1 cellular context compared by ENCODE assay signal in the genomic region with DNA sequence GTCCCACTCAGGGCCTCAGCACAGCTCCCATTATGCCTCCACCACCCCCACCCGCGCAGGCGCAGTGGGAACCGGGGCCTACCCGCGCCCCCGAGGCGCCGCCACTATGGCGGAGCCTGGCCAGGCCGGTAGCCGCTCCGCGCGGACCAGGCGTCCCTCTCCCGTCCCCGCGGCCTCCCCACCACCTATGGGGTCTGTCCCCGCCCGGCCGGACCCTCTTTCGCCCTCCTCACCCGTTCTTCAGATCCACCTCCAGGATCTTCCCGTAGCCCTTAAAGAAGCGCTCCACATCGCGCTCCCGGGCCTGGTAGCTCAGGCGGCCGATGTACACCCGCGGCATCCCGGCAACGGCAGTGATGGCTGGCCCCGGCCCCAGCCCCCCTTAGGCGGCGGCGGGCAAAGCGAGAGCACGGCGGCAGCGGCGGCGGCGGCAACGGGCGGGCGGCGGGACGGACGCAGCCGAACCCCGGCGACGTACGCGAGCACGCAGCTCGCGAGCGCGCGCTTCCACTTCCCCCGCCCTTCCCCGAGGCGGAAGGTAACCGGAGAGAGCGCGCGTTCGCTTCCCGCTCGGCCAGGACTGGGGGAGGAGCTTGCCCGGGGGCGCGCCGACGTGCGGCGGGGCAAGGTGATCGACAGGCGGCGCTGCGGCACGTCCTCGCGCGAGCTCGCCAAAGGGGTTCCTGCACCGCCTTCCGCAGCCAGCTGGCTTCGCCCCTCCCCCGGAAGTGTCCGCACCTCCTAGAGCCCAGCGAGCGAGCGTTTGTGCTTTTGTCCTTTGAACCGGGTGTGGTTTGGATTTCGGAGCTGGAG.
TF ChIP-seq lines count a peak whose summit lies in the region.

A gene (minus strand): TSS at position 488 of the 813 bp plus-strand sequence. CDS start 148 bp downstream, at position 340.

TF ChIP-seq in K562, 482 proteins besides CTCF, POLR2A, EP300 and RAD21 (continued from another document and continues in another):
- TF ChIP-seq, protein P1, sequence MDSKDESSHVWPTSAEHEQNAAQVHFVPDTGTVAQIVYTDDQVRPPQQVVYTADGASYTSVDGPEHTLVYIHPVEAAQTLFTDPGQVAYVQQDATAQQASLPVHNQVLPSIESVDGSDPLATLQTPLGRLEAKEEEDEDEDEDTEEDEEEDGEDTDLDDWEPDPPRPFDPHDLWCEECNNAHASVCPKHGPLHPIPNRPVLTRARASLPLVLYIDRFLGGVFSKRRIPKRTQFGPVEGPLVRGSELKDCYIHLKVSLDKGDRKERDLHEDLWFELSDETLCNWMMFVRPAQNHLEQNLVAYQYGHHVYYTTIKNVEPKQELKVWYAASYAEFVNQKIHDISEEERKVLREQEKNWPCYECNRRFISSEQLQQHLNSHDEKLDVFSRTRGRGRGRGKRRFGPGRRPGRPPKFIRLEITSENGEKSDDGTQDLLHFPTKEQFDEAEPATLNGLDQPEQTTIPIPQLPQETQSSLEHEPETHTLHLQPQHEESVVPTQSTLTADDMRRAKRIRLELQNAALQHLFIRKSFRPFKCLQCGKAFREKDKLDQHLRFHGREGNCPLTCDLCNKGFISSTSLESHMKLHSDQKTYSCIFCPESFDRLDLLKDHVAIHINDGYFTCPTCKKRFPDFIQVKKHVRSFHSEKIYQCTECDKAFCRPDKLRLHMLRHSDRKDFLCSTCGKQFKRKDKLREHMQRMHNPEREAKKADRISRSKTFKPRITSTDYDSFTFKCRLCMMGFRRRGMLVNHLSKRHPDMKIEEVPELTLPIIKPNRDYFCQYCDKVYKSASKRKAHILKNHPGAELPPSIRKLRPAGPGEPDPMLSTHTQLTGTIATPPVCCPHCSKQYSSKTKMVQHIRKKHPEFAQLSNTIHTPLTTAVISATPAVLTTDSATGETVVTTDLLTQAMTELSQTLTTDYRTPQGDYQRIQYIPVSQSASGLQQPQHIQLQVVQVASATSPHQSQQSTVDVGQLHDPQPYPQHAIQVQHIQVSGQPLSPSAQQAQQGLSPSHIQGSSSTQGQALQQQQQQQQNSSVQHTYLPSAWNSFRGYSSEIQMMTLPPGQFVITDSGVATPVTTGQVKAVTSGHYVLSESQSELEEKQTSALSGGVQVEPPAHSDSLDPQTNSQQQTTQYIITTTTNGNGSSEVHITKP (IDR thresholded peaks at IDR 0.05; ENCODE audit: partially characterized antibody) = peak; percentile 43
- TF ChIP-seq NR2C1 (IDR thresholded peaks at IDR 0.05) (peak; percentile 98), NR2C1 (tag; IDR thresholded peaks at IDR 0.05) (peak; percentile 99), SMAD2 (IDR thresholded peaks at IDR 0.05; ENCODE audit: low read depth, low read length) (no peak), DDX20 (tag; IDR thresholded peaks at IDR 0.05; ENCODE audit: low read depth) (no peak), MXI1 (IDR thresholded peaks at IDR 0.05; ENCODE audit: low read depth, low read length) (no peak), LEF1 (IDR thresholded peaks at IDR 0.05) (no peak), CBX1 (IDR thresholded peaks at IDR 0.05; ENCODE audit: low read depth) (peak; percentile 93; the same call in 1 of the 2 replicates), WHSC1 (IDR thresholded peaks at IDR 0.05; ENCODE audit: low read length) (no peak), NR4A1 (CRISPR knock-in tag; IDR thresholded peaks at IDR 0.05) (no peak; the same call in 1 of the 2 replicates), NR4A1 (tag; IDR thresholded peaks at IDR 0.05) (peak; percentile 45; the same call in 1 of the 2 replicates), ZNF232 (CRISPR knock-in tag; IDR thresholded peaks at IDR 0.05) (peak; percentile 82; the same call in 1 of the 2 replicates), FOXP1 (CRISPR knock-in tag; IDR thresholded peaks at IDR 0.05) (peak; percentile 93; the same call in 1 of the 2 replicates), HLTF (IDR thresholded peaks at IDR 0.05) (no peak), L3MBTL2 (IDR thresholded peaks at IDR 0.05) (peak; percentile 91), NCOA2 (IDR thresholded peaks at IDR 0.05; ENCODE audit: partially characterized antibody in 2 of 2) (no peak), RBBP5 (IDR thresholded peaks at IDR 0.05; ENCODE audit: borderline replicate concordance, insufficient read depth, low read length, poor library complexity, severe bottlenecking) (peak; percentile 76), TCF7 (IDR thresholded peaks at IDR 0.05; ENCODE audit: borderline replicate concordance) (0 out of 2 replicates have a peak, but pooled peaks have one; percentile 46), EP400 (IDR thresholded peaks at IDR 0.05) (peak; percentile 80; the same call in 1 of the 2 replicates), RBM25 (IDR thresholded peaks at IDR 0.05; ENCODE audit: low read depth, low read length, severe bottlenecking) (peak; percentile 67), SMAD1 (IDR thresholded peaks at IDR 0.05; ENCODE audit: low read depth, low read length, partially characterized antibody) (no peak), ZNF695 (CRISPR knock-in tag; IDR thresholded peaks at IDR 0.05) (no peak), ATF1 (CRISPR knock-in tag; IDR thresholded peaks at IDR 0.05) (no peak; the same call in 1 of the 2 replicates), ATF1 (tag; IDR thresholded peaks at IDR 0.05) (peak; percentile 93), RBM17 (IDR thresholded peaks at IDR 0.05; ENCODE audit: borderline replicate concordance, low read depth, low read length) (no peak), YBX1 (IDR thresholded peaks at IDR 0.05) (no peak), TOE1 (IDR thresholded peaks at IDR 0.05; ENCODE audit: borderline replicate concordance) (peak; percentile 19; the same call in 1 of the 2 replicates), TOE1 (CRISPR knock-in tag; IDR thresholded peaks at IDR 0.05; ENCODE audit: borderline replicate concordance, low read depth) (peak; percentile 57; the same call in 1 of the 2 replicates), CBFA2T2 (conservative IDR thresholded peaks at IDR 0.05) (no peak), BACH1 (tag; IDR thresholded peaks at IDR 0.05) (no peak), MED1 (CRISPR knock-in tag; IDR thresholded peaks at IDR 0.05; ENCODE audit: borderline replicate concordance) (no peak)
- TF ChIP-seq, protein P2, sequence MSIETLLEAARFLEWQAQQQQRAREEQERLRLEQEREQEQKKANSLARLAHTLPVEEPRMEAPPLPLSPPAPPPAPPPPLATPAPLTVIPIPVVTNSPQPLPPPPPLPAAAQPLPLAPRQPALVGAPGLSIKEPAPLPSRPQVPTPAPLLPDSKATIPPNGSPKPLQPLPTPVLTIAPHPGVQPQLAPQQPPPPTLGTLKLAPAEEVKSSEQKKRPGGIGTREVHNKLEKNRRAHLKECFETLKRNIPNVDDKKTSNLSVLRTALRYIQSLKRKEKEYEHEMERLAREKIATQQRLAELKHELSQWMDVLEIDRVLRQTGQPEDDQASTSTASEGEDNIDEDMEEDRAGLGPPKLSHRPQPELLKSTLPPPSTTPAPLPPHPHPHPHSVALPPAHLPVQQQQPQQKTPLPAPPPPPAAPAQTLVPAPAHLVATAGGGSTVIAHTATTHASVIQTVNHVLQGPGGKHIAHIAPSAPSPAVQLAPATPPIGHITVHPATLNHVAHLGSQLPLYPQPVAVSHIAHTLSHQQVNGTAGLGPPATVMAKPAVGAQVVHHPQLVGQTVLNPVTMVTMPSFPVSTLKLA (conservative IDR thresholded peaks at IDR 0.05) = peak; percentile 82 to 92
- TF ChIP-seq, protein P3, sequence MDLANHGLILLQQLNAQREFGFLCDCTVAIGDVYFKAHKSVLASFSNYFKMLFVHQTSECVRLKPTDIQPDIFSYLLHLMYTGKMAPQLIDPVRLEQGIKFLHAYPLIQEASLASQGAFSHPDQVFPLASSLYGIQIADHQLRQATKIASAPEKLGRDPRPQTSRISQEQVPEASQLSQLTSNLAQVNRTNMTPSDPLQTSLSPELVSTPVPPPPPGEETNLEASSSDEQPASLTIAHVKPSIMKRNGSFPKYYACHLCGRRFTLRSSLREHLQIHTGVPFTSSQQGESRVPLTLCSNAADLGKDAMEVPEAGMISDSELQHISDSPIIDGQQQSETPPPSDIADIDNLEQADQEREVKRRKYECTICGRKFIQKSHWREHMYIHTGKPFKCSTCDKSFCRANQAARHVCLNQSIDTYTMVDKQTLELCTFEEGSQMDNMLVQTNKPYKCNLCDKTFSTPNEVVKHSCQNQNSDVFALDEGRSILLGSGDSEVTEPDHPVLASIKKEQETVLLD (IDR thresholded peaks at IDR 0.05) = peak; percentile 90
- TF ChIP-seq, protein P4, sequence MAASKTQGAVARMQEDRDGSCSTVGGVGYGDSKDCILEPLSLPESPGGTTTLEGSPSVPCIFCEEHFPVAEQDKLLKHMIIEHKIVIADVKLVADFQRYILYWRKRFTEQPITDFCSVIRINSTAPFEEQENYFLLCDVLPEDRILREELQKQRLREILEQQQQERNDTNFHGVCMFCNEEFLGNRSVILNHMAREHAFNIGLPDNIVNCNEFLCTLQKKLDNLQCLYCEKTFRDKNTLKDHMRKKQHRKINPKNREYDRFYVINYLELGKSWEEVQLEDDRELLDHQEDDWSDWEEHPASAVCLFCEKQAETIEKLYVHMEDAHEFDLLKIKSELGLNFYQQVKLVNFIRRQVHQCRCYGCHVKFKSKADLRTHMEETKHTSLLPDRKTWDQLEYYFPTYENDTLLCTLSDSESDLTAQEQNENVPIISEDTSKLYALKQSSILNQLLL (CRISPR knock-in tag; IDR thresholded peaks at IDR 0.05; ENCODE audit: borderline replicate concordance) = no peak
- TF ChIP-seq, protein P5, sequence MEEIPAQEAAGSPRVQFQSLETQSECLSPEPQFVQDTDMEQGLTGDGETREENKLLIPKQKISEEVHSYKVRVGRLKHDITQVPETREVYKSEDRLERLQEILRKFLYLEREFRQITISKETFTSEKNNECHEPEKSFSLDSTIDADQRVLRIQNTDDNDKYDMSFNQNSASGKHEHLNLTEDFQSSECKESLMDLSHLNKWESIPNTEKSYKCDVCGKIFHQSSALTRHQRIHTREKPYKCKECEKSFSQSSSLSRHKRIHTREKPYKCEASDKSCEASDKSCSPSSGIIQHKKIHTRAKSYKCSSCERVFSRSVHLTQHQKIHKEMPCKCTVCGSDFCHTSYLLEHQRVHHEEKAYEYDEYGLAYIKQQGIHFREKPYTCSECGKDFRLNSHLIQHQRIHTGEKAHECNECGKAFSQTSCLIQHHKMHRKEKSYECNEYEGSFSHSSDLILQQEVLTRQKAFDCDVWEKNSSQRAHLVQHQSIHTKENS (CRISPR knock-in tag; IDR thresholded peaks at IDR 0.05) = no peak
- TF ChIP-seq, protein P6, sequence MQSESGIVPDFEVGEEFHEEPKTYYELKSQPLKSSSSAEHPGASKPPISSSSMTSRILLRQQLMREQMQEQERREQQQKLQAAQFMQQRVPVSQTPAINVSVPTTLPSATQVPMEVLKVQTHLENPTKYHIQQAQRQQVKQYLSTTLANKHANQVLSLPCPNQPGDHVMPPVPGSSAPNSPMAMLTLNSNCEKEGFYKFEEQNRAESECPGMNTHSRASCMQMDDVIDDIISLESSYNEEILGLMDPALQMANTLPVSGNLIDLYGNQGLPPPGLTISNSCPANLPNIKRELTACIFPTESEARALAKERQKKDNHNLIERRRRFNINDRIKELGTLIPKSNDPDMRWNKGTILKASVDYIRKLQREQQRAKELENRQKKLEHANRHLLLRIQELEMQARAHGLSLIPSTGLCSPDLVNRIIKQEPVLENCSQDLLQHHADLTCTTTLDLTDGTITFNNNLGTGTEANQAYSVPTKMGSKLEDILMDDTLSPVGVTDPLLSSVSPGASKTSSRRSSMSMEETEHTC (IDR thresholded peaks at IDR 0.05) = no peak
- TF ChIP-seq, protein P7, sequence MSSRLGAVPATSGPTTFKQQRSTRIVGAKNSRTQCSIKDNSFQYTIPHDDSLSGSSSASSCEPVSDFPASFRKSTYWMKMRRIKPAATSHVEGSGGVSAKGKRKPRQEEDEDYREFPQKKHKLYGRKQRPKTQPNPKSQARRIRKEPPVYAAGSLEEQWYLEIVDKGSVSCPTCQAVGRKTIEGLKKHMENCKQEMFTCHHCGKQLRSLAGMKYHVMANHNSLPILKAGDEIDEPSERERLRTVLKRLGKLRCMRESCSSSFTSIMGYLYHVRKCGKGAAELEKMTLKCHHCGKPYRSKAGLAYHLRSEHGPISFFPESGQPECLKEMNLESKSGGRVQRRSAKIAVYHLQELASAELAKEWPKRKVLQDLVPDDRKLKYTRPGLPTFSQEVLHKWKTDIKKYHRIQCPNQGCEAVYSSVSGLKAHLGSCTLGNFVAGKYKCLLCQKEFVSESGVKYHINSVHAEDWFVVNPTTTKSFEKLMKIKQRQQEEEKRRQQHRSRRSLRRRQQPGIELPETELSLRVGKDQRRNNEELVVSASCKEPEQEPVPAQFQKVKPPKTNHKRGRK (tag; IDR thresholded peaks at IDR 0.05) = no peak
- TF ChIP-seq, protein P8, sequence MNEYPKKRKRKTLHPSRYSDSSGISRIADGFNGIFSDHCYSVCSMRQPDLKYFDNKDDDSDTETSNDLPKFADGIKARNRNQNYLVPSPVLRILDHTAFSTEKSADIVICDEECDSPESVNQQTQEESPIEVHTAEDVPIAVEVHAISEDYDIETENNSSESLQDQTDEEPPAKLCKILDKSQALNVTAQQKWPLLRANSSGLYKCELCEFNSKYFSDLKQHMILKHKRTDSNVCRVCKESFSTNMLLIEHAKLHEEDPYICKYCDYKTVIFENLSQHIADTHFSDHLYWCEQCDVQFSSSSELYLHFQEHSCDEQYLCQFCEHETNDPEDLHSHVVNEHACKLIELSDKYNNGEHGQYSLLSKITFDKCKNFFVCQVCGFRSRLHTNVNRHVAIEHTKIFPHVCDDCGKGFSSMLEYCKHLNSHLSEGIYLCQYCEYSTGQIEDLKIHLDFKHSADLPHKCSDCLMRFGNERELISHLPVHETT (CRISPR knock-in tag; conservative IDR thresholded peaks at IDR 0.05 in 1 of 2, IDR thresholded peaks at IDR 0.05 in 1 of 2) = peak in 1 of 2 experiments; percentile 99; a peak in 2 of 4 replicates
- TF ChIP-seq, protein P9, sequence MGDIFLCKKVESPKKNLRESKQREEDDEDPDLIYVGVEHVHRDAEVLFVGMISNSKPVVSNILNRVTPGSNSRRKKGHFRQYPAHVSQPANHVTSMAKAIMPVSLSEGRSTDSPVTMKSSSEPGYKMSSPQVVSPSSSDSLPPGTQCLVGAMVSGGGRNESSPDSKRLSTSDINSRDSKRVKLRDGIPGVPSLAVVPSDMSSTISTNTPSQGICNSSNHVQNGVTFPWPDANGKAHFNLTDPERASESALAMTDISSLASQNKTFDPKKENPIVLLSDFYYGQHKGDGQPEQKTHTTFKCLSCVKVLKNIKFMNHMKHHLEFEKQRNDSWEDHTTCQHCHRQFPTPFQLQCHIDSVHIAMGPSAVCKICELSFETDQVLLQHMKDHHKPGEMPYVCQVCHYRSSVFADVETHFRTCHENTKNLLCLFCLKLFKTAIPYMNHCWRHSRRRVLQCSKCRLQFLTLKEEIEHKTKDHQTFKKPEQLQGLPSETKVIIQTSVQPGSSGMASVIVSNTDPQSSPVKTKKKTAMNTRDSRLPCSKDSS (IDR thresholded peaks at IDR 0.05; ENCODE audit: low read depth, partially characterized antibody) = no peak
- TF ChIP-seq, protein P10, sequence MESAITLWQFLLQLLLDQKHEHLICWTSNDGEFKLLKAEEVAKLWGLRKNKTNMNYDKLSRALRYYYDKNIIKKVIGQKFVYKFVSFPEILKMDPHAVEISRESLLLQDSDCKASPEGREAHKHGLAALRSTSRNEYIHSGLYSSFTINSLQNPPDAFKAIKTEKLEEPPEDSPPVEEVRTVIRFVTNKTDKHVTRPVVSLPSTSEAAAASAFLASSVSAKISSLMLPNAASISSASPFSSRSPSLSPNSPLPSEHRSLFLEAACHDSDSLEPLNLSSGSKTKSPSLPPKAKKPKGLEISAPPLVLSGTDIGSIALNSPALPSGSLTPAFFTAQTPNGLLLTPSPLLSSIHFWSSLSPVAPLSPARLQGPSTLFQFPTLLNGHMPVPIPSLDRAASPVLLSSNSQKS (CRISPR knock-in tag; IDR thresholded peaks at IDR 0.05) = no peak
